Comparison of ENCODE assay signal across 1 cellular context in the genomic region with DNA sequence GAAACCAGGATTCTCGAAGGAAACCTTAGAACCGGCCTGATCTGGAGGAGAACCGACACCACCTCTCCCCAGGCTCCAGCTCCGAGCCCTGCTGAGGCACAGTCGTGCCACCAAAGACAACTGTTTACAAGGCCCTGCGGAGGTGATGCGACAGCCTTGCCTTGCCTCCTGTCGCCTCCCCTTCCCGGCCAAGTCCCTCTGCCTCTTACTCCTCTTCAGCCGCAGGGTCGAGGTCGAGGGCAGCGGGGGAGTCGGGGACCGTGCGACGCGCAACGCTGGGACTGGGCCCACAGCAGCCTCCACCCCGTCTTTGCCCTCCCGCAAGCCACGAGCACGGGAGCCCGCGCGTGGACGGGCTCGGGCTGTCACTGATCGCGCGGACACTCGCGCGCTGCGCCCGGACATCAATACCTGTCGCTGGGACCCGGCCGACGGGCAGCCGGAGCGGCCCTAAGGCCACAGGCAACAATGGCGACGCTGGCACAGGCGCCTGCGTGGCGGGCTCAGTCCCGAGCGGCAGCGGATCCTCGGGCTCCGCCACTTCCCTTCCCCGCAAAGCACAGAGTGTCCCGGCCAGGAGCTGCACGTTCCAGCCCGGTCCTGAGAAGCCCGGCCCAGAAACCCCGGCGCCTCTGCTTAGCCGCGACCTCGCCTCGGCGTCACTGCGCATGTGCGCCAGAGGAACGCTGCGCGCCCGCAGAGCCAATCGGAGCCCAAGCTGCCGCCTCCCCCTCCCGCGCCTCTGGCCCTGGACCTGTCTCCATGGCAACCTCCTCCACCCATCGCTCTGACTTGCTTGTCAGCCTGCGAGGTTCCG.
A peak's percentile ranks its signal among the peaks of the same experiment; 100 is the strongest.
TF ChIP-seq lines count a peak whose summit lies in the region.

A gene (minus strand): TSS at position 664 of the 817 bp plus-strand sequence. CDS start 1,473 bp downstream, outside the sequence.

TF ChIP-seq in HEK293, 187 proteins besides CTCF, POLR2A, EP300 and RAD21 (continued from another document):
- TF ChIP-seq, protein P1, sequence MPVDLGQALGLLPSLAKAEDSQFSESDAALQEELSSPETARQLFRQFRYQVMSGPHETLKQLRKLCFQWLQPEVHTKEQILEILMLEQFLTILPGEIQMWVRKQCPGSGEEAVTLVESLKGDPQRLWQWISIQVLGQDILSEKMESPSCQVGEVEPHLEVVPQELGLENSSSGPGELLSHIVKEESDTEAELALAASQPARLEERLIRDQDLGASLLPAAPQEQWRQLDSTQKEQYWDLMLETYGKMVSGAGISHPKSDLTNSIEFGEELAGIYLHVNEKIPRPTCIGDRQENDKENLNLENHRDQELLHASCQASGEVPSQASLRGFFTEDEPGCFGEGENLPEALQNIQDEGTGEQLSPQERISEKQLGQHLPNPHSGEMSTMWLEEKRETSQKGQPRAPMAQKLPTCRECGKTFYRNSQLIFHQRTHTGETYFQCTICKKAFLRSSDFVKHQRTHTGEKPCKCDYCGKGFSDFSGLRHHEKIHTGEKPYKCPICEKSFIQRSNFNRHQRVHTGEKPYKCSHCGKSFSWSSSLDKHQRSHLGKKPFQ (tag by site-specific recombination; IDR thresholded peaks at IDR 0.05): no peak
- TF ChIP-seq KLF1 (tag by site-specific recombination; IDR thresholded peaks at IDR 0.05) (no peak), ZFP69B (tag by site-specific recombination; IDR thresholded peaks at IDR 0.05) (peak; percentile 39; the same call in 1 of the 2 replicates), ZNF335 (tag by site-specific recombination; conservative IDR thresholded peaks at IDR 0.05) (peak; percentile 90), MYNN (tag by site-specific recombination; IDR thresholded peaks at IDR 0.05; ENCODE audit: borderline replicate concordance) (0 out of 2 replicates have a peak, but pooled peaks have one; percentile 48), YY1 (tag by site-specific recombination; IDR thresholded peaks at IDR 0.05) (peak; percentile 84), GLIS1 (tag by site-specific recombination; IDR thresholded peaks at IDR 0.05) (no peak), SETDB1 (IDR thresholded peaks at IDR 0.05; ENCODE audit: insufficient read length, low read length) (peak; percentile 33), GLI4 (tag by site-specific recombination; IDR thresholded peaks at IDR 0.05) (0 out of 2 replicates have a peak, but pooled peaks have one; percentile 48), ZNF133 (tag by site-specific recombination; IDR thresholded peaks at IDR 0.05) (no peak; the same call in 1 of the 2 replicates), ZNF600 (tag by site-specific recombination; IDR thresholded peaks at IDR 0.05) (peak; percentile 45; the same call in 1 of the 2 replicates), SCRT1 (tag by site-specific recombination; IDR thresholded peaks at IDR 0.05; ENCODE audit: borderline replicate concordance) (0 out of 2 replicates have a peak, but pooled peaks have one; percentile 12)
- TF ChIP-seq, protein P2, sequence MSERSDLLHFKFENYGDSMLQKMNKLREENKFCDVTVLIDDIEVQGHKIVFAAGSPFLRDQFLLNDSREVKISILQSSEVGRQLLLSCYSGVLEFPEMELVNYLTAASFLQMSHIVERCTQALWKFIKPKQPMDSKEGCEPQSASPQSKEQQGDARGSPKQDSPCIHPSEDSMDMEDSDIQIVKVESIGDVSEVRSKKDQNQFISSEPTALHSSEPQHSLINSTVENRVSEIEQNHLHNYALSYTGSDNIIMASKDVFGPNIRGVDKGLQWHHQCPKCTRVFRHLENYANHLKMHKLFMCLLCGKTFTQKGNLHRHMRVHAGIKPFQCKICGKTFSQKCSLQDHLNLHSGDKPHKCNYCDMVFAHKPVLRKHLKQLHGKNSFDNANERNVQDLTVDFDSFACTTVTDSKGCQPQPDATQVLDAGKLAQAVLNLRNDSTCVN (tag by site-specific recombination; optimal IDR thresholded peaks at IDR 0.05): peak; percentile 89
- TF ChIP-seq, protein P3, sequence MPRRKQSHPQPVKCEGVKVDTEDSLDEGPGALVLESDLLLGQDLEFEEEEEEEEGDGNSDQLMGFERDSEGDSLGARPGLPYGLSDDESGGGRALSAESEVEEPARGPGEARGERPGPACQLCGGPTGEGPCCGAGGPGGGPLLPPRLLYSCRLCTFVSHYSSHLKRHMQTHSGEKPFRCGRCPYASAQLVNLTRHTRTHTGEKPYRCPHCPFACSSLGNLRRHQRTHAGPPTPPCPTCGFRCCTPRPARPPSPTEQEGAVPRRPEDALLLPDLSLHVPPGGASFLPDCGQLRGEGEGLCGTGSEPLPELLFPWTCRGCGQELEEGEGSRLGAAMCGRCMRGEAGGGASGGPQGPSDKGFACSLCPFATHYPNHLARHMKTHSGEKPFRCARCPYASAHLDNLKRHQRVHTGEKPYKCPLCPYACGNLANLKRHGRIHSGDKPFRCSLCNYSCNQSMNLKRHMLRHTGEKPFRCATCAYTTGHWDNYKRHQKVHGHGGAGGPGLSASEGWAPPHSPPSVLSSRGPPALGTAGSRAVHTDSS (tag by site-specific recombination; IDR thresholded peaks at IDR 0.05): no peak
- TF ChIP-seq, protein P4, sequence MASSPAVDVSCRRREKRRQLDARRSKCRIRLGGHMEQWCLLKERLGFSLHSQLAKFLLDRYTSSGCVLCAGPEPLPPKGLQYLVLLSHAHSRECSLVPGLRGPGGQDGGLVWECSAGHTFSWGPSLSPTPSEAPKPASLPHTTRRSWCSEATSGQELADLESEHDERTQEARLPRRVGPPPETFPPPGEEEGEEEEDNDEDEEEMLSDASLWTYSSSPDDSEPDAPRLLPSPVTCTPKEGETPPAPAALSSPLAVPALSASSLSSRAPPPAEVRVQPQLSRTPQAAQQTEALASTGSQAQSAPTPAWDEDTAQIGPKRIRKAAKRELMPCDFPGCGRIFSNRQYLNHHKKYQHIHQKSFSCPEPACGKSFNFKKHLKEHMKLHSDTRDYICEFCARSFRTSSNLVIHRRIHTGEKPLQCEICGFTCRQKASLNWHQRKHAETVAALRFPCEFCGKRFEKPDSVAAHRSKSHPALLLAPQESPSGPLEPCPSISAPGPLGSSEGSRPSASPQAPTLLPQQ (tag by site-specific recombination; IDR thresholded peaks at IDR 0.05): peak; percentile 64
